In the genomic region with DNA sequence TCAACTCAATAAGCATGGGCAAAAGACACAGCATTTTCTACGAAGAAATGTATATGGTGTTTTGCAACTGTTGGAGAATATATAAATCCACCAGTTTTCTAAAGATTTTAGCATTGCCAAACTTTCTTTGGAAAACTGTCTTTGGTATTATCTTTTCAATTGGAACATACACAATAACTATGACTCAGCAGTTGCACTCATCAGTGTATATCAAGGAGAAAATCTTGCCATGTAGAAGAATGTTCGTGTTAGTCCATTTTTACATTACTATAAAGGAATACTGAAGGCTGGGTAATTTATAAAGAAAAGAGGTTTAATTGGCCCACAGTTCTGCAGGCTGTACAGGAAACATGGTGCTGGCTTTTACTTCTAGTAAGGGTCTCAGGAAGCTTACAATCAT, we compare ENCODE assay signal across 25 cellular contexts. TPM values are rescaled to one million over a fixed set of nuclear protein-coding genes. Genes with fewer than 3 reads are reported as not detected.
DNase-seq lines count a peak whose midpoint lies in the region; ATAC-seq, FAIRE-seq and TF ChIP-seq lines count a peak whose summit lies in the region.
"Had no signal": no experiment of that assay in that cellular context is flagged by ENCODE, and none has a peak within 500 bp of the region (broad histone marks: within the 10 kb centered on the region; RNA-seq: fewer than 3 reads in every experiment).

No MANE protein-coding gene starts in this region.

- no peaks in the 10 kb centered on the region; the same call in 1 of the 2 replicates for H3K9me1 ChIP-seq in IMR-90 (ENCODE audit: insufficient read depth, low read length)

- H3K36me3 ChIP-seq in ACC112 (ENCODE audit: insufficient read depth, low read length): peaks cover 9% of the 10 kb centered on the region; the same call in 1 of the 2 replicates
- no peaks in the 10 kb centered on the region for H3K36me3 ChIP-seq in IMR-90 (ENCODE audit: control insufficient read depth, insufficient read depth, low read length)
- no peaks in the 10 kb centered on the region for H3K36me3 ChIP-seq in bronchial epithelial cell (ENCODE audit: control insufficient read depth, insufficient read depth, low read length)
- H3K36me3 ChIP-seq: prostate gland, thyroid gland had no signal

- CTCF ChIA-PET in IMR-90 (lab: Yijun Ruan, JAX): no interaction called here

- no peak for TF ChIP-seq CTCF in IMR-90 (conservative IDR thresholded peaks at IDR 0.05; ENCODE audit: low read depth, low read length)
- TF ChIP-seq CTCF in bronchial epithelial cell (IDR thresholded peaks at IDR 0.05; ENCODE audit: insufficient read depth, low read length, severe bottlenecking): no peak

- H3K4ac ChIP-seq in IMR-90 (ENCODE audit: low read depth, low read length): peak overlapping the region; percentile 79; the same call in 1 of the 2 replicates

- H3K79me1 ChIP-seq in IMR-90 (ENCODE audit: low read depth in 1 of 2, low read length in 2 of 2): no peaks in the 10 kb centered on the region

- peak; percentile 74 for ATAC-seq in IMR-90 (ENCODE audit: low read depth)
- ATAC-seq in activated naive CD4-positive, alpha-beta T cell treated with anti-CD3 and anti-CD28 coated beads, Interleukin-2, amount 50 U/mL, for 72 hours: no peak
- ATAC-seq in GM19467 (IDR thresholded peaks at IDR 0.05; ENCODE audit: unreplicated experiment): no peak
- ATAC-seq: activated CD8-positive, alpha-beta T cell treated with anti-CD3 and anti-CD28 coated beads for 36 hours; activated T-cell treated with anti-CD3 and anti-CD28 coated beads, Interleukin-2, amount 50 U/mL, for 4 hours; body of pancreas; WTC11 had no signal

- no CpG with 5 or more reads among the region's 2 CpGs for WGBS in IMR-90 (ENCODE audit: extremely low coverage in 2 of 2, insufficient read length in 1 of 2), 2 experiments

- no peak for TF ChIP-seq POLR2A in IMR-90 (IDR thresholded peaks at IDR 0.05; ENCODE audit: low read depth, low read length)

- H3K4me2 ChIP-seq in IMR-90 (ENCODE audit: low read depth, low read length): no peak overlapping the region
- H3K4me2 ChIP-seq: hepatocyte had no signal

- H3K27me3 ChIP-seq in ACC112 (ENCODE audit: insufficient read depth, low read length) (no peaks in the 10 kb centered on the region), IMR-90 (ENCODE audit: control insufficient read depth, insufficient read depth, low read length) (no peaks in the 10 kb centered on the region), bronchial epithelial cell (ENCODE audit: control insufficient read depth, insufficient read depth, low read length) (no peaks in the 10 kb centered on the region)
- H3K27me3 ChIP-seq: body of pancreas, hepatocyte, thyroid gland had no signal

- H3K4me3 ChIP-seq in ACC112 (ENCODE audit: low read depth, low read length) (0 out of 2 replicates have a peak overlapping the region, but pooled peaks have one; percentile 9), IMR-90 (ENCODE audit: insufficient read depth, low read depth, low read length) (no peak overlapping the region), bronchial epithelial cell (ENCODE audit: low read depth, low read length) (no peak overlapping the region)
- H3K4me3 ChIP-seq: body of pancreas, hepatocyte, prostate gland, thyroid gland had no signal

- H2AK5ac ChIP-seq in IMR-90 (ENCODE audit: low read depth, low read length): no peak overlapping the region

- H3K27ac ChIP-seq in ACC112 (ENCODE audit: low read depth, low read length): peak overlapping the region; percentile 49
- H3K27ac ChIP-seq in IMR-90 (ENCODE audit: insufficient read depth, low read length): peak overlapping the region; percentile 48; the same call in 1 of the 2 replicates
- H3K27ac ChIP-seq: body of pancreas, hepatocyte, prostate gland, thyroid gland had no signal

- peak overlapping the region in 1 of 2 experiments; percentile 72; a peak in 2 of 4 replicates for H4K8ac ChIP-seq in IMR-90 (ENCODE audit: low read depth in 2 of 2, low read length in 2 of 2)

- H3K36me3 Mint-ChIP-seq in activated naive CD4-positive, alpha-beta T cell treated with anti-CD3 and anti-CD28 coated beads, Interleukin-2, amount 50 U/mL, for 72 hours: no peaks in the 10 kb centered on the region
- H3K36me3 Mint-ChIP-seq: activated naive CD4-positive, alpha-beta T cell treated with anti-CD3 and anti-CD28 coated beads, Interleukin-2, amount 10 ng/mL, durations not matched to agents 7 days and 5 days; CD8-positive, alpha-beta memory T cell; WTC11 had no signal

- H3K4me1 ChIP-seq in ACC112 (ENCODE audit: control insufficient read depth, insufficient read depth, low read length, unreplicated experiment) (peaks cover 24% of the 10 kb centered on the region), IMR-90 (ENCODE audit: control insufficient read depth, insufficient read depth, low read length) (peaks cover 4% of the 10 kb centered on the region)
- H3K4me1 ChIP-seq: body of pancreas, prostate gland, thyroid gland had no signal

- H3K9me3 ChIP-seq in IMR-90 (ENCODE audit: control insufficient read depth, insufficient read depth, low read length): no peaks in the 10 kb centered on the region
- H3K9me3 ChIP-seq: body of pancreas, prostate gland, thyroid gland had no signal

- no peak for TF ChIP-seq RAD21 in IMR-90 (IDR thresholded peaks at IDR 0.05; ENCODE audit: low read length)

- peak overlapping the region; percentile 90 for H2BK20ac ChIP-seq in IMR-90 (ENCODE audit: low read depth, low read length)

- peak overlapping the region; percentile 33; the same call in 1 of the 2 replicates for H3K18ac ChIP-seq in IMR-90 (ENCODE audit: low read depth, low read length)

- H3K23ac ChIP-seq in IMR-90 (ENCODE audit: low read depth, low read length): peak overlapping the region; percentile 79; the same call in 1 of the 2 replicates

- no peak for FAIRE-seq in bronchial epithelial cell (lab: Jason Lieb, UNC)
- FAIRE-seq: GM19239 had no signal

- peak overlapping the region; percentile 76; the same call in 1 of the 2 replicates for H2BK120ac ChIP-seq in IMR-90 (ENCODE audit: low read depth, low read length)

- peak overlapping the region; percentile 77; the same call in 1 of the 2 replicates for H4K91ac ChIP-seq in IMR-90 (ENCODE audit: insufficient read depth, low read depth, low read length)

- DNase-seq in IMR-90: peak; percentile 66
- DNase-seq in bronchial epithelial cell (ENCODE audit: low read depth): peak; percentile 41
- DNase-seq in kidney tubule cell (ENCODE audit: low spot score): peak; percentile 2
- DNase-seq in activated naive CD4-positive, alpha-beta T cell treated with anti-CD3 and anti-CD28 coated beads, Interleukin-2, amount 50 U/mL, for 72 hours (ENCODE audit: low spot score in 2 of 2): no peak
- DNase-seq in GDM1 (lab: John Stamatoyannopoulos, UW): no peak
- no peak for DNase-seq in SW 1271 (lab: John Stamatoyannopoulos, UW)
- DNase-seq: activated CD8-positive, alpha-beta T cell treated with anti-CD3 and anti-CD28 coated beads for 36 hours; activated naive CD4-positive, alpha-beta T cell treated with anti-CD3 and anti-CD28 coated beads, Interleukin-2, amount 10 ng/mL, durations not matched to agents 7 days and 5 days; activated T-cell treated with anti-CD3 and anti-CD28 coated beads, Interleukin-2, amount 50 U/mL, for 4 hours; body of pancreas; CD8-positive, alpha-beta memory T cell; KG1; kidney glomerular epithelial cell; NCI-H2081 treated with DMSO at 0.1 percent for 48 hours; NCI-H510A treated with DMSO at 0.1 percent for 48 hours; SHP77; thyroid gland had no signal

- dilution Hi-C loops in IMR-90 (cut with HindIII; ENCODE audit: low sequenced_read_pairs, unreplicated experiment): no loop called here

- intact Hi-C loops in IMR-90 (cut with micrococcal nuclease): no loop called here

- H3K27ac Mint-ChIP-seq in activated naive CD4-positive, alpha-beta T cell treated with anti-CD3 and anti-CD28 coated beads, Interleukin-2, amount 50 U/mL, for 72 hours: no peak overlapping the region
- H3K27ac Mint-ChIP-seq: activated CD8-positive, alpha-beta T cell treated with anti-CD3 and anti-CD28 coated beads for 36 hours; activated naive CD4-positive, alpha-beta T cell treated with anti-CD3 and anti-CD28 coated beads, Interleukin-2, amount 10 ng/mL, durations not matched to agents 7 days and 5 days; CD8-positive, alpha-beta memory T cell; nephron; T-helper 1 cell treated with Interleukin-12 subunit alpha and Interleukin-12 subunit beta and Interleukin-4 antibody, amounts not matched to agents 30 μg/mL and 1 μg/mL, for 36 hours had no signal

- 0 out of 2 replicates have a peak overlapping the region, but pooled peaks have one; percentile 1 for H4K5ac ChIP-seq in IMR-90 (ENCODE audit: low read depth, low read length)

- no peak overlapping the region for H3K9ac ChIP-seq in IMR-90 (ENCODE audit: low read depth, low read length)

- H3K14ac ChIP-seq in IMR-90 (replicated peaks; ENCODE audit: low read depth, low read length): peak overlapping the region; percentile 90; the same call in 1 of the 2 replicates

- H3K79me2 ChIP-seq in ACC112 (ENCODE audit: control insufficient read depth, insufficient read depth, low read length, unreplicated experiment): no peaks in the 10 kb centered on the region
- H3K79me2 ChIP-seq: hepatocyte had no signal

- H3K56ac ChIP-seq in IMR-90 (ENCODE audit: extremely low read depth, insufficient read depth, low read length): no peak overlapping the region

- no peak overlapping the region for H2AK9ac ChIP-seq in IMR-90 (replicated peaks; ENCODE audit: low read depth, low read length, poor library complexity)

- H2BK15ac ChIP-seq in IMR-90 (ENCODE audit: low read depth, low read length): no peak overlapping the region

- no peaks in the 10 kb centered on the region for H4K20me1 ChIP-seq in IMR-90 (ENCODE audit: insufficient read depth, low read length)

- no peaks in the 10 kb centered on the region for H3K9me3 Mint-ChIP-seq in activated naive CD4-positive, alpha-beta T cell treated with anti-CD3 and anti-CD28 coated beads, Interleukin-2, amount 50 U/mL, for 72 hours
- H3K9me3 Mint-ChIP-seq: activated CD8-positive, alpha-beta T cell treated with anti-CD3 and anti-CD28 coated beads for 36 hours; activated naive CD4-positive, alpha-beta T cell treated with anti-CD3 and anti-CD28 coated beads, Interleukin-2, amount 10 ng/mL, durations not matched to agents 7 days and 5 days; activated T-cell treated with anti-CD3 and anti-CD28 coated beads, Interleukin-2, amount 50 U/mL, for 4 hours; CD8-positive, alpha-beta memory T cell; nephron; T-helper 1 cell treated with Interleukin-12 subunit alpha and Interleukin-12 subunit beta and Interleukin-4 antibody, amounts not matched to agents 30 μg/mL and 1 μg/mL, for 36 hours; WTC11 had no signal

- in situ Hi-C loops in IMR-90 (cut with MboI; ENCODE audit: low sequenced_read_pairs): no loop called here

- POLR2A ChIA-PET in IMR-90 (lab: Charles Lee; ENCODE audit: unreplicated experiment): no interaction called here

- H2BK5ac ChIP-seq in IMR-90 (ENCODE audit: low read depth, low read length, poor library complexity, severe bottlenecking): peak overlapping the region; percentile 74

- no TSS peak for BruUV-seq in IMR-90 (replicated peaks; lab: Mats Ljungman, UMichigan)

- H2AFZ ChIP-seq in ACC112 (ENCODE audit: low read length, unreplicated experiment): peak overlapping the region; percentile 6
- H2AFZ ChIP-seq in IMR-90 (replicated peaks; ENCODE audit: low read length, poor library complexity): peak overlapping the region; percentile 54
- H2AFZ ChIP-seq: hepatocyte had no signal

RNA-seq across cellular contexts. Expression of a gene that starts 41.1 kb away (rescaled TPM):
- 1.4 and 2.2 TPM in 2 replicates for total RNA-seq in IMR-90 (2012; rRNA removed)
- polyA plus RNA-seq in IMR-90 (2012; rRNA removed): 0.56 and 0.72 TPM in 2 replicates
- 0.11 and 0.15 TPM in 2 replicates for polyA plus RNA-seq in IMR-90 (2012; cell fraction: cytosol; rRNA removed)
- 0.18 and 2.3 TPM in 2 replicates for polyA plus RNA-seq in IMR-90 (2012; cell fraction: nucleus; rRNA removed; ENCODE audit: low replicate concordance)
- 2.1 and 4.0 TPM in 2 replicates for total RNA-seq in bronchial epithelial cell
- total RNA-seq in activated naive CD4-positive, alpha-beta T cell treated with anti-CD3 and anti-CD28 coated beads, Interleukin-2, amount 50 U/mL, for 72 hours: under 1 TPM in 1 of 2 donors, not detected in 1; 0.08 TPM
- total RNA-seq: activated CD8-positive, alpha-beta T cell treated with anti-CD3 and anti-CD28 coated beads for 36 hours; activated T-cell treated with anti-CD3 and anti-CD28 coated beads, Interleukin-2, amount 50 U/mL, for 4 hours; CD8-positive, alpha-beta memory T cell had no signal
- polyA plus RNA-seq: CD8-positive, alpha-beta memory T cell had no signal

Comparison
In these comparisons a context has a peak if more than half of its experiments do, and no peak if none do; other contexts are left out.
1. DNase-seq: peak in IMR-90 (single experiment), bronchial epithelial cell (single experiment) and kidney tubule cell (single experiment); none in activated naive CD4-positive, alpha-beta T cell treated with anti-CD3 and anti-CD28 coated beads, Interleukin-2, amount 50 U/mL, for 72 hours (0 of 2), GDM1 (single experiment) and SW 1271 (0 of 2).